In genomic region chr10:118922226-118922625, GRCh38 we compare ENCODE assay signal across 29 cellular contexts.
DNase-seq lines count a peak whose midpoint lies in the region; ATAC-seq and TF ChIP-seq lines count a peak whose summit lies in the region.
"Had no signal": no experiment of that assay in that cellular context is flagged by ENCODE, and none has a peak within 500 bp of the region (broad histone marks: within the 10 kb centered on the region; RNA-seq: fewer than 3 reads in every experiment).

No MANE protein-coding gene starts in this region.

- H3K27me3 Mint-ChIP-seq in activated CD4-positive, alpha-beta memory T cell treated with anti-CD3 and anti-CD28 coated beads for 36 hours, result peaks cover 21% of the 10 kb centered on the region

- WGBS in mammary epithelial cell (ENCODE audit: low coverage, missing lambda C conversion rate), result 80% methylated on average over 1 of the region's 1 CpG
- 0 to 24% methylated on average over 1 of the region's 1 CpG for WGBS in transverse colon (ENCODE audit: low coverage in 1 of 2), 2 donors

- H3K36me3 ChIP-seq in mammary epithelial cell (ENCODE audit: insufficient read depth, low read length), result no peaks in the 10 kb centered on the region
- H3K36me3 ChIP-seq in transverse colon, result no peaks in the 10 kb centered on the region
- H3K36me3 ChIP-seq: Peyer's patch, upper lobe of left lung had no signal

- no peak overlapping the region for H3K4me3 ChIP-seq in mammary epithelial cell (replicated peaks in 1 of 3; ENCODE audit: insufficient read depth in 1 of 3, low read depth in 2 of 3, low read length in 3 of 3)
- no peak overlapping the region for H3K4me3 ChIP-seq in transverse colon
- H3K4me3 ChIP-seq: Peyer's patch, upper lobe of left lung had no signal

- TF ChIP-seq POLR2A in transverse colon (IDR thresholded peaks at IDR 0.05), result no peak

- no peaks in the 10 kb centered on the region for H4K20me1 ChIP-seq in mammary epithelial cell (ENCODE audit: insufficient read depth, low read length)

- H2AFZ ChIP-seq in mammary epithelial cell (ENCODE audit: low read depth, low read length), result no peak overlapping the region

- no peak overlapping the region for H3K9ac ChIP-seq in mammary epithelial cell (ENCODE audit: insufficient read depth, low read length)
- H3K9ac ChIP-seq: SK-N-SH had no signal

- no peaks in the 10 kb centered on the region for H3K4me1 ChIP-seq in mammary epithelial cell (ENCODE audit: insufficient read depth, low read length)
- H3K4me1 ChIP-seq in transverse colon, result peaks cover 0 to 11% (median 0%) of the 10 kb centered on the region in 4 donors
- H3K4me1 ChIP-seq: foreskin keratinocyte, Peyer's patch, upper lobe of left lung had no signal

- peak; percentile 10 for DNase-seq in DMS79 treated with DMSO at 0.1 percent for 48 hours (lab: John Stamatoyannopoulos, UW)
- DNase-seq in DMS79 (lab: John Stamatoyannopoulos, UW), result no peak
- peak; percentile 39 for DNase-seq in mammary epithelial cell
- peak in 1 of 2 donors; percentile 38 for DNase-seq in left colon
- DNase-seq in transverse colon, result peak; percentile 45
- DNase-seq in activated naive CD4-positive, alpha-beta T cell (lab: John Stamatoyannopoulos, UW), result no peak
- DNase-seq in activated CD4-positive, alpha-beta memory T cell treated with anti-CD3 and anti-CD28 coated beads for 36 hours, result no peak
- DNase-seq: activated CD4-positive, alpha-beta T cell treated with anti-CD3 and anti-CD28 coated beads, Interleukin-2, amount 50 U/mL, for 4 hours; activated effector memory CD4-positive, alpha-beta T cell treated with anti-CD3 and anti-CD28 coated beads, Interleukin-2, amount 50 U/mL, for 16 hours; COR-L47; dermis blood vessel endothelial cell; foreskin keratinocyte; HCEC 1CT; hippocampal formation; IMR-90; NCI-H1694; NCI-H2227 treated with DMSO at 0.1 percent for 48 hours; Peyer's patch; posterior cingulate gyrus; SK-N-SH; stimulated activated CD4-positive, alpha-beta T cell treated with anti-CD3 and anti-CD28 coated beads, Interleukin-4, amount 100 ng/mL, for 24 hours; upper lobe of left lung had no signal

- dilution Hi-C loops in mammary epithelial cell (cut with HindIII; ENCODE audit: low sequenced_read_pairs), result no loop called here

- H3K36me3 Mint-ChIP-seq in activated CD4-positive, alpha-beta memory T cell treated with anti-CD3 and anti-CD28 coated beads for 36 hours, result no peaks in the 10 kb centered on the region
- H3K36me3 Mint-ChIP-seq: mesothelial cell of epicardium had no signal

- no peaks in the 10 kb centered on the region for H3K9me3 Mint-ChIP-seq in activated CD4-positive, alpha-beta memory T cell treated with anti-CD3 and anti-CD28 coated beads for 36 hours
- H3K9me3 Mint-ChIP-seq: mesothelial cell of epicardium; stimulated activated naive CD8-positive, alpha-beta T cell treated with anti-CD3 and anti-CD28 coated beads, Interleukin-15, Interleukin-2, amounts not matched to agents 100 ng/mL and 50 ng/mL, for 24 hours; T-helper 2 cell treated with Interferon-gamma antibody and Interleukin-4, amounts not matched to agents 5 μg/mL and 100 μg/mL, for 36 hours had no signal

- no peaks in the 10 kb centered on the region for H3K27me3 ChIP-seq in mammary epithelial cell (ENCODE audit: insufficient read depth, low read length)
- no peaks in the 10 kb centered on the region for H3K27me3 ChIP-seq in transverse colon
- H3K27me3 ChIP-seq: foreskin keratinocyte, Peyer's patch, upper lobe of left lung had no signal

- POLR2A ChIA-PET in activated CD4-positive, alpha-beta memory T cell treated with anti-CD3 and anti-CD28 coated beads for 36 hours (lab: Charles Lee), result no interaction called here

- no peaks in the 10 kb centered on the region for H3K4me1 Mint-ChIP-seq in activated CD4-positive, alpha-beta memory T cell treated with anti-CD3 and anti-CD28 coated beads for 36 hours (ENCODE audit: low read depth)
- H3K4me1 Mint-ChIP-seq: B cell had no signal

- in situ Hi-C loops in mammary epithelial cell (cut with MboI; ENCODE audit: low sequenced_read_pairs in 2 of 2), result no loop called here
- in situ Hi-C loops in transverse colon (cut with MboI; ENCODE audit: low pct_ligation_motif_present in 1 of 4, low pct_unique_long_range_greater_than_20kb in 1 of 4, low sequenced_read_pairs in 3 of 4), result no loop called here

- CTCF ChIA-PET in mammary epithelial cell (lab: Charles Lee; ENCODE audit: low non-redundant PET), result no interaction called here
- CTCF ChIA-PET in activated CD4-positive, alpha-beta memory T cell treated with anti-CD3 and anti-CD28 coated beads for 36 hours (lab: Charles Lee), result interaction anchor here (0.6 kb wide), 1 partner anchor 108 kb away, joined by 3 read pairs; no protein-coding TSS in a partner anchor

- H3K9me3 ChIP-seq in mammary epithelial cell (replicated peaks; ENCODE audit: insufficient read depth, low read length) (no peaks in the 10 kb centered on the region), transverse colon (no peaks in the 10 kb centered on the region)
- H3K9me3 ChIP-seq: Peyer's patch, SK-N-SH, upper lobe of left lung had no signal

- no peak overlapping the region for H3K4me2 ChIP-seq in mammary epithelial cell (ENCODE audit: insufficient read depth, low read depth, low read length)
- H3K4me2 ChIP-seq: SK-N-SH had no signal

- TF ChIP-seq EP300 in transverse colon (IDR thresholded peaks at IDR 0.05; ENCODE audit: low read depth), result no peak

- H3K27ac Mint-ChIP-seq in activated CD4-positive, alpha-beta memory T cell treated with anti-CD3 and anti-CD28 coated beads for 36 hours, result no peak overlapping the region
- H3K27ac Mint-ChIP-seq: B cell; mesothelial cell of epicardium; stimulated activated naive CD8-positive, alpha-beta T cell treated with anti-CD3 and anti-CD28 coated beads, Interleukin-15, Interleukin-2, amounts not matched to agents 100 ng/mL and 50 ng/mL, for 24 hours; T-helper 2 cell treated with Interferon-gamma antibody and Interleukin-4, amounts not matched to agents 5 μg/mL and 100 μg/mL, for 36 hours had no signal

- TF ChIP-seq CTCF in mammary epithelial cell (conservative IDR thresholded peaks at IDR 0.05 in 1 of 2, IDR thresholded peaks at IDR 0.05 in 1 of 2; ENCODE audit: extremely low read depth in 1 of 2, insufficient read depth in 1 of 2, low read depth in 1 of 2, low read length in 2 of 2), result no peak
- no peak for TF ChIP-seq CTCF in transverse colon (IDR thresholded peaks at IDR 0.05)

- H3K4me3 Mint-ChIP-seq in activated CD4-positive, alpha-beta memory T cell treated with anti-CD3 and anti-CD28 coated beads for 36 hours, result no peak overlapping the region
- H3K4me3 Mint-ChIP-seq: B cell; mesothelial cell of epicardium; stimulated activated naive CD8-positive, alpha-beta T cell treated with anti-CD3 and anti-CD28 coated beads, Interleukin-15, Interleukin-2, amounts not matched to agents 100 ng/mL and 50 ng/mL, for 24 hours; T-helper 2 cell treated with Interferon-gamma antibody and Interleukin-4, amounts not matched to agents 5 μg/mL and 100 μg/mL, for 36 hours had no signal

- no peaks in the 10 kb centered on the region for H3K79me2 ChIP-seq in mammary epithelial cell (ENCODE audit: insufficient read depth, low read length)

- intact Hi-C loops in mammary epithelial cell (cut with micrococcal nuclease) (no loop called here), left colon (cut with DNase I, micrococcal nuclease) (no loop called here), transverse colon (cut with DNase I; ENCODE audit: low total_unique reads) (no loop called here)
- intact Hi-C loops in activated CD4-positive, alpha-beta memory T cell treated with anti-CD3 and anti-CD28 coated beads for 36 hours (cut with micrococcal nuclease), result no loop called here

- no peak overlapping the region for H3K27ac ChIP-seq in mammary epithelial cell (ENCODE audit: insufficient read depth, low read depth, low read length)
- no peak overlapping the region for H3K27ac ChIP-seq in transverse colon
- H3K27ac ChIP-seq: 22Rv1, foreskin keratinocyte, HL-60, Peyer's patch, upper lobe of left lung had no signal

- peak; percentile 90 for ATAC-seq in left colon
- no peak for ATAC-seq in GM18517 (IDR thresholded peaks at IDR 0.05; ENCODE audit: unreplicated experiment)
- ATAC-seq: foreskin keratinocyte had no signal

- BruUV-seq in mammary epithelial cell (replicated peaks; lab: Mats Ljungman, UMichigan), result no TSS peak

Comparison
In these comparisons a context has a peak if more than half of its experiments do, and no peak if none do; other contexts are left out.
1. DNase-seq: peak in DMS79 treated with DMSO at 0.1 percent for 48 hours (single experiment), mammary epithelial cell (single experiment) and transverse colon (single experiment); none in DMS79 (single experiment), activated naive CD4-positive, alpha-beta T cell (0 of 4) and activated CD4-positive, alpha-beta memory T cell treated with anti-CD3 and anti-CD28 coated beads for 36 hours (single experiment).